In genomic region chr20:33490023-33490933, GRCh38 we compare ENCODE assay signal across 8 cellular contexts. TPM values are rescaled to one million over a fixed set of nuclear protein-coding genes. Genes with fewer than 3 reads are reported as not detected.
DNase-seq lines count a peak whose midpoint lies in the region; ATAC-seq, FAIRE-seq and TF ChIP-seq lines count a peak whose summit lies in the region.

Gene CBFA2T2, plus strand, starts transcription at chr20:33490096. Its CDS starts 172 bp downstream, at chr20:33490268.

- peak within 1 kb of the TSS; percentile 93 to 95 for H3K27ac ChIP-seq in right atrium auricular region

- no peak for TF ChIP-seq CTCF in right atrium auricular region (IDR thresholded peaks at IDR 0.05)
- no peak for TF ChIP-seq CTCF in D721Med (IDR thresholded peaks at IDR 0.05; ENCODE audit: insufficient read depth, missing control alignments)

- DNase-seq in NCI-H2227 (lab: John Stamatoyannopoulos, UW; ENCODE audit: unreplicated experiment) (peak; percentile 92), NCI-H2227 treated with DMSO at 0.1 percent for 48 hours (lab: John Stamatoyannopoulos, UW) (no peak), KBM-7 (peak; percentile 54), amniotic stem cell (lab: John Stamatoyannopoulos, UW) (peak; percentile 55), right atrium auricular region (ENCODE audit: low spot score) (peak; percentile 59), renal cortical epithelial cell (ENCODE audit: low read depth) (no peak), D721Med (ENCODE audit: insufficient read length, low spot score) (no peak)

- H3K27me3 ChIP-seq in right atrium auricular region, result no peaks in the 10 kb centered on the region

- H3K4me1 ChIP-seq in right atrium auricular region, result peaks cover 0 to 25% of the 10 kb centered on the region in 2 donors

- ATAC-seq in GM21825 (IDR thresholded peaks at IDR 0.05; ENCODE audit: unreplicated experiment), result peak; percentile 44

- H3K36me3 ChIP-seq in right atrium auricular region, result no peaks in the 10 kb centered on the region

- no peak for FAIRE-seq in D721Med (lab: Jason Lieb, UNC)

- H3K4me3 ChIP-seq in right atrium auricular region, result peak within 1 kb of the TSS; percentile 64 to 78

- in situ Hi-C loops in KBM-7 (cut with MboI; ENCODE audit: low pct_unique_long_range_greater_than_20kb, low sequenced_read_pairs), result no loop called here

- no peaks in the 10 kb centered on the region for H3K9me3 ChIP-seq in right atrium auricular region

RNA-seq across cellular contexts. Expression of gene CBFA2T2, which starts in this region (rescaled TPM):
- total RNA-seq in right atrium auricular region, result 10 to 100 TPM in 1 of 2 donors, 1 to 10 TPM in 1; 9.8 to 10.4 TPM
- total RNA-seq in renal cortical epithelial cell, result 4.7 and 13.6 TPM in 2 replicates

Comparison
In these comparisons a context has a peak if more than half of its experiments do, and no peak if none do; other contexts are left out.
1. DNase-seq: peak in NCI-H2227 (single experiment), KBM-7 (single experiment), amniotic stem cell (single experiment) and right atrium auricular region (single experiment); none in NCI-H2227 treated with DMSO at 0.1 percent for 48 hours (single experiment), renal cortical epithelial cell (single experiment) and D721Med (single experiment).